In genomic region chr9:110922145-110922544, GRCh38 we compare ENCODE assay signal across 14 cellular contexts.
"Had no signal": no experiment of that assay in that cellular context is flagged by ENCODE, and none has a peak within 500 bp of the region (broad histone marks: within the 10 kb centered on the region; RNA-seq: fewer than 3 reads in every experiment).

No MANE protein-coding gene starts in this region.

- H3K4me1 ChIP-seq: psoas muscle had no signal

- H3K27ac ChIP-seq: psoas muscle, upper lobe of right lung had no signal

- DNase-seq: activated CD4-positive, alpha-beta T cell treated with anti-CD3 and anti-CD28 coated beads, Interleukin-2, amount 50 U/mL, for 4 hours; activated effector memory CD4-positive, alpha-beta T cell treated with Interleukin-2 at 50 U/mL for 16 hours; activated T-cell treated with anti-CD3 and anti-CD28 coated beads, Interleukin-2, amount 50 U/mL, for 1 hour; endodermal cell; left colon; mucosa of descending colon; natural killer cell; psoas muscle; stimulated activated CD4-positive, alpha-beta T cell treated with anti-CD3 and anti-CD28 coated beads, Interleukin-2, amount 100 ng/mL, for 48 hours; stimulated activated CD8-positive, alpha-beta memory T cell treated with anti-CD3 and anti-CD28 coated beads, Interleukin-4, amount 100 ng/mL, for 48 hours; stimulated activated naive CD8-positive, alpha-beta T cell treated with anti-CD3 and anti-CD28 coated beads, Interleukin-15, Interleukin-2, amounts not matched to agents 100 U/mL and 50 U/mL, for 24 hours; upper lobe of right lung had no signal

- H3K27me3 ChIP-seq: upper lobe of right lung had no signal

- H3K9me3 ChIP-seq: mucosa of descending colon, psoas muscle, upper lobe of right lung had no signal

- ATAC-seq: activated CD4-positive, CD25-positive, alpha-beta regulatory T cell treated with anti-CD3 and anti-CD28 coated beads, Interleukin-2, amount 50 U/mL, for 24 hours; left colon; mucosa of descending colon; natural killer cell; psoas muscle; sciatic nerve; stimulated activated naive CD8-positive, alpha-beta T cell treated with anti-CD3 and anti-CD28 coated beads, Interleukin-15, Interleukin-2, amounts not matched to agents 100 U/mL and 50 U/mL, for 24 hours; upper lobe of right lung had no signal

- H3K4me3 ChIP-seq: mucosa of descending colon, psoas muscle, upper lobe of right lung had no signal

- H3K36me3 ChIP-seq: upper lobe of right lung had no signal
